ENCODE assay signal across 14 cellular contexts in genomic region chr14:73773441-73774243, GRCh38. TPM values are rescaled to one million over a fixed set of nuclear protein-coding genes. Genes with fewer than 3 reads are reported as not detected.
DNase-seq lines count a peak whose midpoint lies in the region; ATAC-seq and TF ChIP-seq lines count a peak whose summit lies in the region.
"Had no signal": no experiment of that assay in that cellular context is flagged by ENCODE, and none has a peak within 500 bp of the region (broad histone marks: within the 10 kb centered on the region; RNA-seq: fewer than 3 reads in every experiment).

No MANE protein-coding gene starts in this region.

- H3K4me2 ChIP-seq in DOHH2 (ENCODE audit: low read length), result peak overlapping the region; percentile 89
- H3K4me2 ChIP-seq: GM23338 had no signal

- TF ChIP-seq CTCF in DOHH2 (IDR thresholded peaks at IDR 0.05; ENCODE audit: low read depth, low read length, poor library complexity, severe bottlenecking), result no peak
- TF ChIP-seq CTCF in Panc1 (IDR thresholded peaks at IDR 0.05), result no peak
- TF ChIP-seq CTCF in esophagus squamous epithelium (IDR thresholded peaks at IDR 0.05), result no peak
- TF ChIP-seq CTCF in spleen (IDR thresholded peaks at IDR 0.05 in 8 of 11, conservative IDR thresholded peaks at IDR 0.05 in 3 of 11), result no peak
- no peak for TF ChIP-seq CTCF in upper lobe of right lung (IDR thresholded peaks at IDR 0.05)
- TF ChIP-seq CTCF in GM10248 (IDR thresholded peaks at IDR 0.05; ENCODE audit: control extremely low read depth, extremely low read depth, low read depth, missing control alignments), result no peak

- H3K4me1 ChIP-seq in DOHH2 (ENCODE audit: control insufficient read depth, low read length) (peaks cover 99% of the 10 kb centered on the region), Panc1 (ENCODE audit: control insufficient read depth, insufficient read depth, low read length) (peaks cover 52% of the 10 kb centered on the region), esophagus squamous epithelium (peaks cover 29 to 97% (median 56%) of the 10 kb centered on the region in 3 donors), spleen (peaks cover 68 to 100% (median 97%) of the 10 kb centered on the region in 6 donors), upper lobe of right lung (peaks cover 72% of the 10 kb centered on the region)

- no TSS peak for BruUV-seq in Panc1 (replicated peaks; lab: Mats Ljungman, UMichigan)

- peak overlapping the region; percentile 51 for H3K4me3 ChIP-seq in DOHH2 (ENCODE audit: low read length)
- no peak overlapping the region for H3K4me3 ChIP-seq in Panc1 (ENCODE audit: low read depth in 2 of 2, low read length in 2 of 2)
- H3K4me3 ChIP-seq in esophagus squamous epithelium, result no peak overlapping the region
- H3K4me3 ChIP-seq in spleen, result no peak overlapping the region
- no peak overlapping the region for H3K4me3 ChIP-seq in upper lobe of right lung
- H3K4me3 ChIP-seq: GM23338 had no signal

- POLR2A ChIA-PET in Panc1 (lab: Charles Lee) (no interaction called here), GM10248 (lab: Yijun Ruan, JAX) (interaction anchor here (0.6 to 1.1 kb wide), 5 partner anchors 11 to 20 kb away, joined by 3 to 5 read pairs (median 3); no protein-coding TSS in a partner anchor)

- H3K27ac ChIP-seq in DOHH2 (ENCODE audit: low read depth, low read length) (peak overlapping the region; percentile 97), Panc1 (ENCODE audit: low read length) (peak overlapping the region; percentile 49; the same call in 1 of the 2 replicates), esophagus squamous epithelium (peak overlapping the region; percentile 4 to 80 (median 72)), spleen (peak overlapping the region in 5 of 8 donors; percentile 31 to 82 (median 79)), upper lobe of right lung (no peak overlapping the region)

- DNase-seq in Panc1 (ENCODE audit: low read depth, low spot score) (no peak), esophagus squamous epithelium (lab: John Stamatoyannopoulos, UW) (no peak), spleen (peak; percentile 36), upper lobe of right lung (no peak), GM10248 (ENCODE audit: extremely low spot score) (no peak)
- no peak for DNase-seq in activated effector memory CD4-positive, alpha-beta T cell treated with Interleukin-2 at 50 U/mL for 16 hours
- DNase-seq: caudate nucleus, mesendoderm, NCI-H1092 treated with DMSO at 0.1 percent for 48 hours, NCI-H524, Right ventricle myocardium superior, substantia nigra had no signal

- H4K20me1 ChIP-seq in DOHH2 (ENCODE audit: control insufficient read depth, insufficient read depth, low read depth, low read length), result no peaks in the 10 kb centered on the region

- peaks cover 23% of the 10 kb centered on the region for H3K36me3 ChIP-seq in DOHH2 (ENCODE audit: control insufficient read depth, low read length)
- H3K36me3 ChIP-seq in Panc1 (ENCODE audit: control insufficient read depth, insufficient read depth, low read length), result no peaks in the 10 kb centered on the region
- H3K36me3 ChIP-seq in esophagus squamous epithelium, result no peaks in the 10 kb centered on the region
- no peaks in the 10 kb centered on the region for H3K36me3 ChIP-seq in spleen
- no peaks in the 10 kb centered on the region for H3K36me3 ChIP-seq in upper lobe of right lung

- CTCF ChIA-PET in Panc1 (lab: Charles Lee) (no interaction called here), GM10248 (lab: Yijun Ruan, JAX) (interaction anchor here (1.0 to 6.8 kb wide), 5 partner anchors 9 to 29 kb away, joined by 3 to 83 read pairs (median 4); a partner anchor contains a TSS)

- TF ChIP-seq POLR2A in esophagus squamous epithelium (IDR thresholded peaks at IDR 0.05) (no peak), spleen (IDR thresholded peaks at IDR 0.05) (no peak)

- in situ Hi-C loops in Panc1 (cut with HindIII; ENCODE audit: low pct_unique_long_range_greater_than_20kb, low sequenced_read_pairs), result no loop called here

- no peak for ATAC-seq in Panc1
- ATAC-seq in upper lobe of right lung, result no peak
- ATAC-seq: GM23338 had no signal

- peaks cover 40% of the 10 kb centered on the region for H3F3A ChIP-seq in DOHH2 (ENCODE audit: control insufficient read depth, insufficient read depth)

- H3K79me2 ChIP-seq in DOHH2 (ENCODE audit: control insufficient read depth, low read length), result peaks cover 88% of the 10 kb centered on the region

- H3K9me3 ChIP-seq in DOHH2 (ENCODE audit: control insufficient read depth, insufficient read depth, low read length), result no peaks in the 10 kb centered on the region
- no peaks in the 10 kb centered on the region for H3K9me3 ChIP-seq in Panc1 (ENCODE audit: control insufficient read depth, insufficient read depth, low read depth, low read length)
- no peaks in the 10 kb centered on the region for H3K9me3 ChIP-seq in esophagus squamous epithelium
- no peaks in the 10 kb centered on the region for H3K9me3 ChIP-seq in spleen
- no peaks in the 10 kb centered on the region for H3K9me3 ChIP-seq in upper lobe of right lung

- WGBS in esophagus squamous epithelium, 2 donors, result 88% methylated on average over 8 to 11 of the region's 11 CpGs
- 83 to 87% (median 85%) methylated on average over 11 of the region's 11 CpGs for WGBS in spleen, 5 donors

- H3K27me3 ChIP-seq in DOHH2 (ENCODE audit: control insufficient read depth, low read length) (no peaks in the 10 kb centered on the region), Panc1 (ENCODE audit: control insufficient read depth, insufficient read depth, low read length) (no peaks in the 10 kb centered on the region), esophagus squamous epithelium (no peaks in the 10 kb centered on the region), spleen (replicated peaks in 1 of 7) (no peaks in the 10 kb centered on the region), upper lobe of right lung (no peaks in the 10 kb centered on the region)

- intact Hi-C loops in Panc1 (cut with micrococcal nuclease; ENCODE audit: unreplicated experiment), result no loop called here
- intact Hi-C loops in esophagus squamous epithelium (cut with DNase I), result no loop called here
- intact Hi-C loops in spleen (cut with DNase I; ENCODE audit: low total_unique reads), result no loop called here
- intact Hi-C loops in upper lobe of right lung (cut with DNase I), result no loop called here

- no peaks in the 10 kb centered on the region for H3K9me2 ChIP-seq in DOHH2 (replicated peaks; ENCODE audit: control insufficient read depth, low read length)

RNA-seq across cellular contexts. Expression of gene PNMA1, which starts 59.5 kb away (rescaled TPM):
- total RNA-seq in Panc1 (2021; ENCODE audit: unreplicated experiment), result 49.7 TPM
- polyA plus RNA-seq in Panc1 (2012; ENCODE audit: insufficient read length), result 45.4 TPM
- total RNA-seq in esophagus squamous epithelium, result 10 to 100 TPM in 1 of 4 donors, 1 to 10 TPM in 3; 4.2 to 13.9 (median 7.2) TPM
- 10 to 100 TPM; 21.1 to 31.8 (median 25.4) TPM for total RNA-seq in spleen
- 10 to 100 TPM; 13.1 to 19.8 (median 13.8) TPM for polyA plus RNA-seq in spleen
- total RNA-seq in upper lobe of right lung, result 22.0 TPM
